ENCODE assay signal across 11 cellular contexts in genomic region chr1:204075890-204076837, GRCh38. TPM values are rescaled to one million over a fixed set of nuclear protein-coding genes. Genes with fewer than 3 reads are reported as not detected.
DNase-seq lines count a peak whose midpoint lies in the region; ATAC-seq and TF ChIP-seq lines count a peak whose summit lies in the region.
"Had no signal": no experiment of that assay in that cellular context is flagged by ENCODE, and none has a peak within 500 bp of the region (broad histone marks: within the 10 kb centered on the region; RNA-seq: fewer than 3 reads in every experiment).

No MANE protein-coding gene starts in this region.

- no peak overlapping the region for H2BK12ac ChIP-seq in trophoblast cell (ENCODE audit: low read length)

- H3K18ac ChIP-seq in trophoblast cell (ENCODE audit: low read length): no peak overlapping the region

- peaks cover 6% of the 10 kb centered on the region for H3K36me3 ChIP-seq in iPS-20b (ENCODE audit: insufficient read depth, low read depth, low read length)
- peaks cover 3 to 4% of the 10 kb centered on the region in 2 experiments for H3K36me3 ChIP-seq in trophoblast cell (ENCODE audit: control insufficient read depth in 1 of 2, insufficient read depth in 2 of 2, low read length in 2 of 2)
- H3K36me3 ChIP-seq: BLaER1 treated with 17β-estradiol and CSF1 and Interleukin-3, amounts not matched to agents 10 nM and 100 nM had no signal

- intact Hi-C loops in Calu3 (cut with micrococcal nuclease; ENCODE audit: unreplicated experiment): no loop called here

- POLR2A ChIA-PET in WTC11 (lab: Charles Lee): interaction anchor here (1.1 kb wide), 1 partner anchor 51 kb away, joined by 3 read pairs; no protein-coding TSS in a partner anchor

- H3K14ac ChIP-seq in trophoblast cell (ENCODE audit: low read length): no peak overlapping the region

- DNase-seq in Calu3 (no peak), WTC11 (ENCODE audit: low spot score) (no peak), trophoblast cell (no peak), NCI-H2171 treated with DMSO at 0.1 percent for 48 hours (lab: John Stamatoyannopoulos, UW) (no peak), Kasumi-1 (lab: John Stamatoyannopoulos, UW) (no peak), NCI-H345 (lab: John Stamatoyannopoulos, UW) (no peak)
- no peak for DNase-seq in activated CD4-positive, CD25-positive, alpha-beta regulatory T cell (lab: John Stamatoyannopoulos, UW)
- DNase-seq: activated gamma-delta T cell treated with Interleukin-2 at 50 U/mL for 16 hours, NCI-H1694 had no signal

- no peak for TF ChIP-seq CTCF in Calu3 (IDR thresholded peaks at IDR 0.05; ENCODE audit: unreplicated experiment)
- no peak for TF ChIP-seq CTCF in WTC11 (IDR thresholded peaks at IDR 0.05)

- no peak overlapping the region for H2BK5ac ChIP-seq in trophoblast cell (ENCODE audit: low read depth, low read length, poor library complexity)

- no peak overlapping the region for H2AK5ac ChIP-seq in trophoblast cell (ENCODE audit: low read length)

- H3K4me3 Mint-ChIP-seq in Calu3 (ENCODE audit: low read depth, unreplicated experiment): peak overlapping the region; percentile 1
- H3K4me3 Mint-ChIP-seq in WTC11: peak overlapping the region; percentile 96

- H3K9me3 ChIP-seq in iPS-20b (ENCODE audit: insufficient read depth, low read depth, low read length) (no peaks in the 10 kb centered on the region), trophoblast cell (ENCODE audit: insufficient read depth, low read depth, low read length) (no peaks in the 10 kb centered on the region)

- H3K23ac ChIP-seq in trophoblast cell (ENCODE audit: low read length): no peak overlapping the region

- ATAC-seq in WTC11: no peak

- no peak overlapping the region for H2AFZ ChIP-seq in trophoblast cell (ENCODE audit: insufficient read depth, low read length, poor library complexity)

- H3K36me3 Mint-ChIP-seq in Calu3 (ENCODE audit: insufficient read depth, unreplicated experiment) (peaks cover 26% of the 10 kb centered on the region), WTC11 (peaks cover 2% of the 10 kb centered on the region; the same call in 1 of the 2 replicates)

- H3K4me3 ChIP-seq in iPS-20b (ENCODE audit: low read length) (peak overlapping the region; percentile 84), trophoblast cell (ENCODE audit: low read depth, low read length) (peak overlapping the region; percentile 31)

- H3K27me3 Mint-ChIP-seq in Calu3 (ENCODE audit: unreplicated experiment) (no peaks in the 10 kb centered on the region), WTC11 (ENCODE audit: low read depth) (peaks cover 2% of the 10 kb centered on the region; the same call in 1 of the 2 replicates)

- no peak overlapping the region for H4K91ac ChIP-seq in trophoblast cell (ENCODE audit: low read depth, low read length)

- H3K79me1 ChIP-seq in trophoblast cell (ENCODE audit: low read length): peaks cover 36% of the 10 kb centered on the region

- H3K4me1 ChIP-seq in iPS-20b (ENCODE audit: insufficient read depth, low read length) (peaks cover 36% of the 10 kb centered on the region), trophoblast cell (ENCODE audit: control insufficient read depth in 1 of 2, insufficient read depth in 2 of 2, low read length in 2 of 2) (peaks cover 29 to 33% of the 10 kb centered on the region in 2 experiments)

- H3K27me3 ChIP-seq in iPS-20b (ENCODE audit: insufficient read depth, low read length): peaks cover 7% of the 10 kb centered on the region; the same call in 1 of the 2 replicates
- no peaks in the 10 kb centered on the region for H3K27me3 ChIP-seq in trophoblast cell (ENCODE audit: insufficient read depth, low read length)

- no CpG with 5 or more reads among the region's 4 CpGs for WGBS in trophoblast cell (ENCODE audit: extremely low coverage, insufficient coverage, insufficient read length)

- peaks cover 32% of the 10 kb centered on the region for H3K4me1 Mint-ChIP-seq in Calu3 (ENCODE audit: low read depth, unreplicated experiment)
- peaks cover 63% of the 10 kb centered on the region for H3K4me1 Mint-ChIP-seq in WTC11

- H3K4me2 ChIP-seq in trophoblast cell (ENCODE audit: low read length): no peak overlapping the region

- peak overlapping the region; percentile 12 for H3K27ac ChIP-seq in iPS-20b (ENCODE audit: low read length)
- H3K27ac ChIP-seq in trophoblast cell (ENCODE audit: low read depth, low read length): no peak overlapping the region
- H3K27ac ChIP-seq: BLaER1 treated with 17β-estradiol and CSF1 and Interleukin-3, amounts not matched to agents 10 nM and 100 nM had no signal

- H4K8ac ChIP-seq in trophoblast cell (ENCODE audit: low read depth, low read length): no peak overlapping the region

- H4K12ac ChIP-seq in trophoblast cell (ENCODE audit: low read depth, low read length): no peak overlapping the region

- H3K4ac ChIP-seq in trophoblast cell (ENCODE audit: low read depth, low read length): peak overlapping the region; percentile 65

- TSS peak; percentile 34 for BruUV-seq in Calu3 (replicated peaks; lab: Mats Ljungman, UMichigan)

- H3K9me3 Mint-ChIP-seq in Calu3 (ENCODE audit: low read depth, unreplicated experiment) (no peaks in the 10 kb centered on the region), WTC11 (no peaks in the 10 kb centered on the region)

- peaks cover 44% of the 10 kb centered on the region for H3K79me2 ChIP-seq in trophoblast cell (ENCODE audit: control insufficient read depth, insufficient read depth, low read length, poor library complexity)

- CTCF ChIA-PET in Calu3 (lab: Charles Lee) (interaction anchor here (0.7 to 1.0 kb wide), 3 partner anchors 78 to 433 kb away, joined by 3 read pairs; no protein-coding TSS in a partner anchor), WTC11 (lab: Charles Lee) (interaction anchor here (0.9 to 1.4 kb wide), 3 partner anchors 10 to 32 kb away, joined by 3 to 4 read pairs (median 3); no protein-coding TSS in a partner anchor)

- no peak overlapping the region for H2BK120ac ChIP-seq in trophoblast cell (ENCODE audit: insufficient read depth, low read length, poor library complexity)

- H3K27ac Mint-ChIP-seq in Calu3 (ENCODE audit: unreplicated experiment): no peak overlapping the region
- peak overlapping the region; percentile 99 for H3K27ac Mint-ChIP-seq in WTC11

- peak overlapping the region; percentile 82; the same call in 1 of the 2 replicates for H3K9ac ChIP-seq in iPS-20b (ENCODE audit: low read depth, low read length)
- H3K9ac ChIP-seq in trophoblast cell (ENCODE audit: low read length): no peak overlapping the region
- H3K9ac ChIP-seq: BLaER1 treated with 17β-estradiol and CSF1 and Interleukin-3, amounts not matched to agents 10 nM and 100 nM had no signal

TF ChIP-seq in WTC11, 78 proteins besides CTCF, POLR2A, EP300 and RAD21 (continues in another document):
- TF ChIP-seq ZNF416 (CRISPR knock-in tag; IDR thresholded peaks at IDR 0.05): no peak
- no peak for TF ChIP-seq EMX1 (CRISPR knock-in tag; IDR thresholded peaks at IDR 0.05)
- no peak for TF ChIP-seq ZSCAN18 (CRISPR knock-in tag; IDR thresholded peaks at IDR 0.05)
- TF ChIP-seq ATF1 (CRISPR knock-in tag; IDR thresholded peaks at IDR 0.05): no peak
- no peak for TF ChIP-seq MXD4 (CRISPR knock-in tag; IDR thresholded peaks at IDR 0.05; ENCODE audit: borderline replicate concordance)
- TF ChIP-seq, protein P1, sequence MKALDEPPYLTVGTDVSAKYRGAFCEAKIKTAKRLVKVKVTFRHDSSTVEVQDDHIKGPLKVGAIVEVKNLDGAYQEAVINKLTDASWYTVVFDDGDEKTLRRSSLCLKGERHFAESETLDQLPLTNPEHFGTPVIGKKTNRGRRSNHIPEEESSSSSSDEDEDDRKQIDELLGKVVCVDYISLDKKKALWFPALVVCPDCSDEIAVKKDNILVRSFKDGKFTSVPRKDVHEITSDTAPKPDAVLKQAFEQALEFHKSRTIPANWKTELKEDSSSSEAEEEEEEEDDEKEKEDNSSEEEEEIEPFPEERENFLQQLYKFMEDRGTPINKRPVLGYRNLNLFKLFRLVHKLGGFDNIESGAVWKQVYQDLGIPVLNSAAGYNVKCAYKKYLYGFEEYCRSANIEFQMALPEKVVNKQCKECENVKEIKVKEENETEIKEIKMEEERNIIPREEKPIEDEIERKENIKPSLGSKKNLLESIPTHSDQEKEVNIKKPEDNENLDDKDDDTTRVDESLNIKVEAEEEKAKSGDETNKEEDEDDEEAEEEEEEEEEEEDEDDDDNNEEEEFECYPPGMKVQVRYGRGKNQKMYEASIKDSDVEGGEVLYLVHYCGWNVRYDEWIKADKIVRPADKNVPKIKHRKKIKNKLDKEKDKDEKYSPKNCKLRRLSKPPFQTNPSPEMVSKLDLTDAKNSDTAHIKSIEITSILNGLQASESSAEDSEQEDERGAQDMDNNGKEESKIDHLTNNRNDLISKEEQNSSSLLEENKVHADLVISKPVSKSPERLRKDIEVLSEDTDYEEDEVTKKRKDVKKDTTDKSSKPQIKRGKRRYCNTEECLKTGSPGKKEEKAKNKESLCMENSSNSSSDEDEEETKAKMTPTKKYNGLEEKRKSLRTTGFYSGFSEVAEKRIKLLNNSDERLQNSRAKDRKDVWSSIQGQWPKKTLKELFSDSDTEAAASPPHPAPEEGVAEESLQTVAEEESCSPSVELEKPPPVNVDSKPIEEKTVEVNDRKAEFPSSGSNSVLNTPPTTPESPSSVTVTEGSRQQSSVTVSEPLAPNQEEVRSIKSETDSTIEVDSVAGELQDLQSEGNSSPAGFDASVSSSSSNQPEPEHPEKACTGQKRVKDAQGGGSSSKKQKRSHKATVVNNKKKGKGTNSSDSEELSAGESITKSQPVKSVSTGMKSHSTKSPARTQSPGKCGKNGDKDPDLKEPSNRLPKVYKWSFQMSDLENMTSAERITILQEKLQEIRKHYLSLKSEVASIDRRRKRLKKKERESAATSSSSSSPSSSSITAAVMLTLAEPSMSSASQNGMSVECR (CRISPR knock-in tag; IDR thresholded peaks at IDR 0.05; ENCODE audit: borderline replicate concordance): no peak
- TF ChIP-seq, protein P2, sequence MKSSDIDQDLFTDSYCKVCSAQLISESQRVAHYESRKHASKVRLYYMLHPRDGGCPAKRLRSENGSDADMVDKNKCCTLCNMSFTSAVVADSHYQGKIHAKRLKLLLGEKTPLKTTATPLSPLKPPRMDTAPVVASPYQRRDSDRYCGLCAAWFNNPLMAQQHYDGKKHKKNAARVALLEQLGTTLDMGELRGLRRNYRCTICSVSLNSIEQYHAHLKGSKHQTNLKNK (CRISPR knock-in tag; IDR thresholded peaks at IDR 0.05): no peak
- TF ChIP-seq TP53 (CRISPR knock-in tag; IDR thresholded peaks at IDR 0.05): no peak

RNA-seq across cellular contexts. Expression of gene SOX13, which starts 3.2 kb away (rescaled TPM):
- 21.8 and 27.9 TPM in 2 replicates for total RNA-seq in Calu3 (2022)
- total RNA-seq in WTC11 (2021): 139 to 171 TPM (median 148 TPM) in 3 replicates
- polyA plus RNA-seq in trophoblast cell (2013): 79.8 and 85.3 TPM in 2 replicates
